In genomic region chr7:100154651-100155491, GRCh38 we compare ENCODE assay signal across 1 cellular context.
TF ChIP-seq lines count a peak whose summit lies in the region.

No MANE protein-coding gene starts in this region.

TF ChIP-seq in HepG2, 621 proteins besides CTCF, POLR2A, EP300 and RAD21:
- TF ChIP-seq HNRNPL (IDR thresholded peaks at IDR 0.05; ENCODE audit: low read depth, low read length), result 0 out of 2 replicates have a peak, but pooled peaks have one; percentile 37
- peak; percentile 71 for TF ChIP-seq RBFOX2 (IDR thresholded peaks at IDR 0.05; ENCODE audit: low read depth, low read length)
- TF ChIP-seq AGO2 (optimal IDR thresholded peaks at IDR 0.05; ENCODE audit: low read depth, low read length), result peak; percentile 83
- no peak for TF ChIP-seq ZNF292 (CRISPR knock-in tag; IDR thresholded peaks at IDR 0.05; ENCODE audit: borderline replicate concordance, low read depth)
- no peak for TF ChIP-seq ZNF557 (CRISPR knock-in tag; IDR thresholded peaks at IDR 0.05)
- peak; percentile 3 for TF ChIP-seq HNRNPLL (IDR thresholded peaks at IDR 0.05; ENCODE audit: low read depth, low read length, poor library complexity, severe bottlenecking)
- TF ChIP-seq ZNF44 (CRISPR knock-in tag; IDR thresholded peaks at IDR 0.05), result no peak
TF ChIP-seq in HepG2: peak in this region for 4.
